ENCODE assay signal across 8 cellular contexts in genomic region chr4:164977243-164978164, GRCh38. TPM values are rescaled to one million over a fixed set of nuclear protein-coding genes. Genes with fewer than 3 reads are reported as not detected.
DNase-seq lines count a peak whose midpoint lies in the region; ATAC-seq and TF ChIP-seq lines count a peak whose summit lies in the region.

Gene TRIM61 (minus strand): TSS chr4:164977657. CDS start chr4:164970002, 7,655 bp downstream.

- H3K27me3 ChIP-seq in esophagus muscularis mucosa (peaks cover 0 to 11% (median 0%) of the 10 kb centered on the region in 4 donors), ovary (no peaks in the 10 kb centered on the region), upper lobe of left lung (no peaks in the 10 kb centered on the region)

- H3K4me1 ChIP-seq in esophagus muscularis mucosa (peaks cover 0 to 5% (median 0%) of the 10 kb centered on the region in 4 donors), ovary (ENCODE audit: insufficient read depth) (peaks cover 3% of the 10 kb centered on the region), upper lobe of left lung (peaks cover 0 to 8% (median 4%) of the 10 kb centered on the region in 4 donors)

- H3K27ac ChIP-seq in esophagus muscularis mucosa (replicated peaks in 1 of 4): peak within 1 kb of the TSS in 1 of 4 donors; percentile 31
- H3K27ac ChIP-seq in ovary: peak within 1 kb of the TSS in 1 of 2 donors; percentile 10
- peak within 1 kb of the TSS in 2 of 4 donors; percentile 64 for H3K27ac ChIP-seq in upper lobe of left lung

- H3K9me3 ChIP-seq in esophagus muscularis mucosa (no peaks in the 10 kb centered on the region), ovary (no peaks in the 10 kb centered on the region), upper lobe of left lung (no peaks in the 10 kb centered on the region)

- TF ChIP-seq CTCF in esophagus muscularis mucosa (IDR thresholded peaks at IDR 0.05) (no peak), ovary (IDR thresholded peaks at IDR 0.05) (no peak), upper lobe of left lung (IDR thresholded peaks at IDR 0.05) (no peak)

- 17% methylated on average over 23 of the region's 27 CpGs for WGBS in esophagus muscularis mucosa
- WGBS in ovary, 3 donors: 16 to 25% (median 18%) methylated on average over 27 of the region's 27 CpGs
- 17 to 23% methylated on average over 21 to 23 of the region's 27 CpGs for WGBS in upper lobe of left lung, 2 donors

- peak; percentile 99 for ATAC-seq in HG03175 (IDR thresholded peaks at IDR 0.05; ENCODE audit: unreplicated experiment)
- peak; percentile 77 to 87 for ATAC-seq in upper lobe of left lung (ENCODE audit: low FRiP score in 2 of 2)

- intact Hi-C loops in esophagus muscularis mucosa (cut with DNase I): no loop called here
- intact Hi-C loops in ovary (cut with DNase I): no loop called here

- TF ChIP-seq POLR2A in GM19099 (IDR thresholded peaks at IDR 0.05; ENCODE audit: extremely low read depth, insufficient read length, low read depth): peak; percentile 82
- no peak for TF ChIP-seq POLR2A in esophagus muscularis mucosa (IDR thresholded peaks at IDR 0.05; ENCODE audit: low read depth)
- no peak for TF ChIP-seq POLR2A in ovary (IDR thresholded peaks at IDR 0.05)
- peak in 2 of 4 donors; percentile 22 to 32 for TF ChIP-seq POLR2A in upper lobe of left lung (IDR thresholded peaks at IDR 0.05)

- no peak for TF ChIP-seq EP300 in esophagus muscularis mucosa (IDR thresholded peaks at IDR 0.05)
- no peak for TF ChIP-seq EP300 in ovary (IDR thresholded peaks at IDR 0.05)
- no peak for TF ChIP-seq EP300 in upper lobe of left lung (IDR thresholded peaks at IDR 0.05)

- peak; percentile 21 to 34 (median 32) for DNase-seq in activated CD8-positive, alpha-beta memory T cell treated with anti-CD3 and anti-CD28 coated beads for 48 hours (ENCODE audit: low read depth in 2 of 3, low spot score in 2 of 3)
- DNase-seq in esophagus muscularis mucosa (ENCODE audit: extremely low spot score) (peak; percentile 77), ovary (peak; percentile 26 to 77 (median 52)), upper lobe of left lung (peak; percentile 63 to 87), kidney tubule cell (ENCODE audit: low spot score) (no peak), NCI-H774 (lab: John Stamatoyannopoulos, UW) (no peak)

- H3K36me3 ChIP-seq in esophagus muscularis mucosa: peaks cover 0 to 3% (median 0%) of the 10 kb centered on the region in 4 donors
- no peaks in the 10 kb centered on the region for H3K36me3 ChIP-seq in ovary
- no peaks in the 10 kb centered on the region for H3K36me3 ChIP-seq in upper lobe of left lung

- H3K4me3 ChIP-seq in esophagus muscularis mucosa (peak within 1 kb of the TSS; percentile 33 to 58 (median 54)), ovary (peak within 1 kb of the TSS; percentile 39), upper lobe of left lung (peak within 1 kb of the TSS in 3 of 4 donors; percentile 47 to 63 (median 62))

RNA-seq across cellular contexts. Expression of gene TRIM61, which starts in this region (rescaled TPM):
- total RNA-seq in esophagus muscularis mucosa (1 to 10 TPM in 1 of 4 donors, under 1 TPM in 2, not detected in 1; 0.33 to 1.2 (median 0.46) TPM), ovary (1 to 10 TPM in 5 of 7 donors, under 1 TPM in 2; 0.36 to 3.4 (median 1.8) TPM), upper lobe of left lung (1 to 10 TPM in 4 of 6 donors, under 1 TPM in 2; 0.44 to 2.4 (median 1.1) TPM)
- 1 to 10 TPM; 1.5 to 1.9 TPM for polyA plus RNA-seq in ovary

Comparison
In these comparisons a context has a peak if more than half of its experiments do, and no peak if none do; other contexts are left out.
1. DNase-seq: peak in activated CD8-positive, alpha-beta memory T cell treated with anti-CD3 and anti-CD28 coated beads for 48 hours (3 of 3), esophagus muscularis mucosa (single experiment), ovary (5 of 5) and upper lobe of left lung (2 of 2); none in kidney tubule cell (single experiment) and NCI-H774 (single experiment).
2. Peak in every context shown above with its lines, with median percentiles within 50 percentile points of each other: H3K4me3 ChIP-seq.